Comparison of ENCODE assay signal across 8 cellular contexts in genomic region chr15:24956131-24956838, GRCh38. TPM values are rescaled to one million over a fixed set of nuclear protein-coding genes. Genes with fewer than 3 reads are reported as not detected.
DNase-seq lines count a peak whose midpoint lies in the region; ATAC-seq and TF ChIP-seq lines count a peak whose summit lies in the region.

No MANE protein-coding gene starts in this region.

- H3K27ac Mint-ChIP-seq in activated T-helper 2 cell treated with anti-CD3 and anti-CD28 coated beads, Interferon-gamma antibody, Interleukin-2, Interleukin-4, amounts not matched to agents 10 μg/mL and 5 μg/mL and 100 μg/mL, durations not matched to agents 14 hours and 24 hours and 36 hours: peak overlapping the region; percentile 91
- H3K27ac Mint-ChIP-seq in nephron: peak overlapping the region; percentile 99 to 100 (median 99)
- peak overlapping the region; percentile 95 for H3K27ac Mint-ChIP-seq in stimulated activated naive CD8-positive, alpha-beta T cell treated with anti-CD3 and anti-CD28 coated beads, Interleukin-15, Interleukin-2, amounts not matched to agents 100 ng/mL and 50 ng/mL, for 24 hours

- H3K36me3 Mint-ChIP-seq in activated T-helper 2 cell treated with anti-CD3 and anti-CD28 coated beads, Interferon-gamma antibody, Interleukin-2, Interleukin-4, amounts not matched to agents 10 μg/mL and 5 μg/mL and 100 μg/mL, durations not matched to agents 14 hours and 24 hours and 36 hours (ENCODE audit: low read depth): peaks cover 30% of the 10 kb centered on the region
- peaks cover 17% of the 10 kb centered on the region for H3K36me3 Mint-ChIP-seq in nephron (ENCODE audit: low read depth)
- H3K36me3 Mint-ChIP-seq in stimulated activated naive CD8-positive, alpha-beta T cell treated with anti-CD3 and anti-CD28 coated beads, Interleukin-15, Interleukin-2, amounts not matched to agents 100 ng/mL and 50 ng/mL, for 24 hours (ENCODE audit: low read depth): peaks cover 14% of the 10 kb centered on the region

- H3K27me3 Mint-ChIP-seq in activated T-helper 2 cell treated with anti-CD3 and anti-CD28 coated beads, Interferon-gamma antibody, Interleukin-2, Interleukin-4, amounts not matched to agents 10 μg/mL and 5 μg/mL and 100 μg/mL, durations not matched to agents 14 hours and 24 hours and 36 hours (ENCODE audit: low read depth): no peaks in the 10 kb centered on the region
- H3K27me3 Mint-ChIP-seq in nephron (ENCODE audit: low read depth): no peaks in the 10 kb centered on the region
- no peaks in the 10 kb centered on the region for H3K27me3 Mint-ChIP-seq in stimulated activated naive CD8-positive, alpha-beta T cell treated with anti-CD3 and anti-CD28 coated beads, Interleukin-15, Interleukin-2, amounts not matched to agents 100 ng/mL and 50 ng/mL, for 24 hours

- peak overlapping the region; percentile 88 for H3K4me3 Mint-ChIP-seq in activated T-helper 2 cell treated with anti-CD3 and anti-CD28 coated beads, Interferon-gamma antibody, Interleukin-2, Interleukin-4, amounts not matched to agents 10 μg/mL and 5 μg/mL and 100 μg/mL, durations not matched to agents 14 hours and 24 hours and 36 hours (ENCODE audit: low read depth)
- H3K4me3 Mint-ChIP-seq in nephron: peak overlapping the region; percentile 89 to 97 (median 97)
- peak overlapping the region; percentile 93 for H3K4me3 Mint-ChIP-seq in stimulated activated naive CD8-positive, alpha-beta T cell treated with anti-CD3 and anti-CD28 coated beads, Interleukin-15, Interleukin-2, amounts not matched to agents 100 ng/mL and 50 ng/mL, for 24 hours

- DNase-seq in BJ (ENCODE audit: low read depth) (no peak), OCI-M1 (lab: John Stamatoyannopoulos, UW) (peak; percentile 55), fibroblast of peridontal ligament (ENCODE audit: extremely low read depth) (peak; percentile 68)
- peak; percentile 64 for DNase-seq in activated T-helper 2 cell treated with anti-CD3 and anti-CD28 coated beads, Interferon-gamma antibody, Interleukin-2, Interleukin-4, amounts not matched to agents 10 μg/mL and 5 μg/mL and 100 μg/mL, durations not matched to agents 14 hours and 24 hours and 36 hours (ENCODE audit: low spot score)

- H3K36me3 ChIP-seq in BJ (ENCODE audit: control insufficient read depth, insufficient read depth, low read length): no peaks in the 10 kb centered on the region

- intact Hi-C loops in activated T-helper 2 cell treated with anti-CD3 and anti-CD28 coated beads, Interferon-gamma antibody, Interleukin-2, Interleukin-4, amounts not matched to agents 10 μg/mL and 5 μg/mL and 100 μg/mL, durations not matched to agents 14 hours and 24 hours and 36 hours (cut with micrococcal nuclease): loop anchor here (1.0 to 10.0 kb wide), 4 partner anchors 189 to 1126 kb away; partner anchors contain the start of gene UBE3A

- CTCF ChIA-PET in BJ (lab: Yijun Ruan, JAX): no interaction called here

- peak overlapping the region; percentile 54 for H3K4me3 ChIP-seq in BJ (ENCODE audit: low read depth, low read length)

- TF ChIP-seq CTCF in BJ (IDR thresholded peaks at IDR 0.05; ENCODE audit: insufficient read depth, low read depth, low read length) (no peak), nephron (IDR thresholded peaks at IDR 0.05; ENCODE audit: unreplicated experiment in 3 of 3) (no peak)

- peaks cover 3% of the 10 kb centered on the region for H3K4me1 Mint-ChIP-seq in activated T-helper 2 cell treated with anti-CD3 and anti-CD28 coated beads, Interferon-gamma antibody, Interleukin-2, Interleukin-4, amounts not matched to agents 10 μg/mL and 5 μg/mL and 100 μg/mL, durations not matched to agents 14 hours and 24 hours and 36 hours (ENCODE audit: low read depth)
- peaks cover 11% of the 10 kb centered on the region for H3K4me1 Mint-ChIP-seq in nephron
- H3K4me1 Mint-ChIP-seq in stimulated activated naive CD8-positive, alpha-beta T cell treated with anti-CD3 and anti-CD28 coated beads, Interleukin-15, Interleukin-2, amounts not matched to agents 100 ng/mL and 50 ng/mL, for 24 hours (ENCODE audit: low read depth): peaks cover 25% of the 10 kb centered on the region

- ATAC-seq in GM19324 (IDR thresholded peaks at IDR 0.05; ENCODE audit: low FRiP score, unreplicated experiment) (peak; percentile 74), HG03520 (IDR thresholded peaks at IDR 0.05; ENCODE audit: unreplicated experiment) (peak; percentile 66)

- POLR2A ChIA-PET in BJ (lab: Charles Lee): no interaction called here

- peaks cover 40% of the 10 kb centered on the region for H3K9me3 Mint-ChIP-seq in activated T-helper 2 cell treated with anti-CD3 and anti-CD28 coated beads, Interferon-gamma antibody, Interleukin-2, Interleukin-4, amounts not matched to agents 10 μg/mL and 5 μg/mL and 100 μg/mL, durations not matched to agents 14 hours and 24 hours and 36 hours
- peaks cover 20% of the 10 kb centered on the region for H3K9me3 Mint-ChIP-seq in nephron
- peaks cover 5% of the 10 kb centered on the region for H3K9me3 Mint-ChIP-seq in stimulated activated naive CD8-positive, alpha-beta T cell treated with anti-CD3 and anti-CD28 coated beads, Interleukin-15, Interleukin-2, amounts not matched to agents 100 ng/mL and 50 ng/mL, for 24 hours

- no peaks in the 10 kb centered on the region for H3K27me3 ChIP-seq in BJ (ENCODE audit: control insufficient read depth, insufficient read depth, low read length)

RNA-seq across cellular contexts. Expression of gene SNRPN, which starts 1.5 kb away (rescaled TPM):
- polyA plus RNA-seq in BJ (2011; rRNA removed): 84.1 and 84.6 TPM in 2 replicates
- 40.7 and 56.1 TPM in 2 replicates for polyA minus RNA-seq in BJ (2011; rRNA and poly(A)+ RNA removed)
- total RNA-seq in activated T-helper 2 cell treated with anti-CD3 and anti-CD28 coated beads, Interferon-gamma antibody, Interleukin-2, Interleukin-4, amounts not matched to agents 10 μg/mL and 5 μg/mL and 100 μg/mL, durations not matched to agents 14 hours and 24 hours and 36 hours: 38.2 and 38.6 TPM in 2 replicates

RNA-seq across cellular contexts. Expression of gene SNURF, which starts 1.5 kb away (rescaled TPM):
- polyA plus RNA-seq in BJ (2011; rRNA removed): 3.1 and 5.3 TPM in 2 replicates
- polyA minus RNA-seq in BJ (2011; rRNA and poly(A)+ RNA removed): 5.8 and 24.2 TPM in 2 replicates
- 7.6 and 8.8 TPM in 2 replicates for total RNA-seq in activated T-helper 2 cell treated with anti-CD3 and anti-CD28 coated beads, Interferon-gamma antibody, Interleukin-2, Interleukin-4, amounts not matched to agents 10 μg/mL and 5 μg/mL and 100 μg/mL, durations not matched to agents 14 hours and 24 hours and 36 hours
